ENCODE assay signal across 10 cellular contexts in the genomic region with DNA sequence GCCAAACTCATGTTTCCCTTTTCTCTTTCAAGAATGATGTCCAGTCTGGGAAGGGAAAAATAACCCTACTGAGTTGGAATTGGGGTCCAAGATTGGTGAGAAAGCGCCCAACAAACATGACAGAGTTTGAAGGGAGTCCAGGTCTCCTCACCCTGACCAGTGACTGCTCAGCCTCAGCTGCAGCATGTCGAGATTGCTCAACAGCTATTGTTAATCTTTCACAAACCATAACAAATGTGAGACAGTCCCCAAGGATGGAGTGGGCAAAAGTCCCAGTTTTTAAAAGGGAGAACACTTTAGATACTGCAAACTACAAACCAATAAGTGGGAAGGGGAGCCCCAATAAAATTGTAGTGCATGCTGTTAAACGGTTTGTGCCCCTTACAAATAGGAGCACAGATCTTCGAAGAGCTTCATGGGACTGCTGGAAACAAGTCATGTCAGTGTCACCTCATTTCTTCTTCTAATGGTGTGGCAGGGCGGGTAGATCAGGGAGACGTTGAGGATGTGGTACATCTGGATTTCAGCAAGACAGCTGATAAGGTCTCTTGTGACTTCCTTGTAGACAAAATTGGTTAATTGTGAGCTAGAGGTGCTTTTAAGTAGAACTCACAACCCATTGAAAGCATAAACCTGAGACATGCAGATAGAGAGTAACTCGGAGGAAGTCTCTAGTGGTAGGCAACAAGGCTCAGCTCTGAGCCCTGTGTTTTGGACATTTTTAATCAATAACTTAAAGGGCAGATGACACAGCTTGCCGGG.
DNase-seq lines count a peak whose midpoint lies in the region; ATAC-seq, FAIRE-seq and TF ChIP-seq lines count a peak whose summit lies in the region.
"Had no signal": no experiment of that assay in that cellular context is flagged by ENCODE, and none has a peak within 500 bp of the region (broad histone marks: within the 10 kb centered on the region; RNA-seq: fewer than 3 reads in every experiment).

No MANE protein-coding gene starts in this region.

- H3K36me3 ChIP-seq in KOPT-K1 (ENCODE audit: insufficient read depth, low read length) (no peaks in the 10 kb centered on the region), adipocyte (ENCODE audit: control insufficient read depth, insufficient read depth, low read length, severe bottlenecking) (no peaks in the 10 kb centered on the region), thoracic aorta (no peaks in the 10 kb centered on the region)

- intact Hi-C loops in left ventricle myocardium superior (cut with micrococcal nuclease) = no loop called here

- H3K4me1 ChIP-seq in adipocyte (ENCODE audit: control insufficient read depth, insufficient read depth, low read length) = peaks cover 18% of the 10 kb centered on the region
- peaks cover 16 to 25% of the 10 kb centered on the region in 2 donors for H3K4me1 ChIP-seq in thoracic aorta (ENCODE audit: control insufficient read depth in 1 of 2, low read depth in 2 of 2)

- H3K27ac ChIP-seq in KOPT-K1 (ENCODE audit: low read depth, low read length, poor library complexity, severe bottlenecking) (peak overlapping the region; percentile 72), thoracic aorta (no peak overlapping the region)

- H3K9ac ChIP-seq in adipocyte (ENCODE audit: low read length) = peak overlapping the region; percentile 42

- ATAC-seq in left ventricle myocardium superior (peak; percentile 82), thoracic aorta (ENCODE audit: insufficient number of reproducible peaks, low FRiP score, low read depth) (peak; percentile 63)
- ATAC-seq in stimulated activated naive B cell treated with anti-CD40 and anti-IgM and Interleukin-4, amounts not matched to agents 10 μg/mL and 1 μg/mL and 100 μg/mL, for 72 hours (replicated peaks) = no peak

- H3K4me3 ChIP-seq in adipocyte (ENCODE audit: low read length) (peak overlapping the region; percentile 66), thoracic aorta (peak overlapping the region; percentile 7)

- peaks cover 0 to 2% of the 10 kb centered on the region in 2 donors for H3K36me3 Mint-ChIP-seq in stimulated activated naive B cell treated with anti-CD40 and anti-IgM and Interleukin-4, amounts not matched to agents 10 μg/mL and 1 μg/mL and 100 μg/mL, for 72 hours

- H3K9me3 ChIP-seq in KOPT-K1 (ENCODE audit: insufficient read depth, low read length, poor library complexity, severe bottlenecking) (no peaks in the 10 kb centered on the region), adipocyte (ENCODE audit: control insufficient read depth, low read length) (no peaks in the 10 kb centered on the region), thoracic aorta (no peaks in the 10 kb centered on the region)

- DNase-seq in adipocyte (ENCODE audit: low read depth) = peak; percentile 91
- peak; percentile 47 for DNase-seq in left ventricle myocardium superior
- DNase-seq in thoracic aorta (ENCODE audit: low spot score) = no peak
- DNase-seq in stimulated activated naive B cell treated with anti-CD40 and anti-IgM and Interleukin-4, amounts not matched to agents 10 μg/mL and 1 μg/mL and 100 μg/mL, for 72 hours = no peak
- no peak for DNase-seq in D721Med (ENCODE audit: insufficient read length, low spot score)
- DNase-seq in 8988T = no peak
- DNase-seq: activated CD4-positive, CD25-positive, alpha-beta regulatory T cell treated with anti-CD3 and anti-CD28 coated beads, Interleukin-2, amount 50 U/mL, for 72 hours; stimulated activated CD4-positive, alpha-beta T cell treated with anti-CD3 and anti-CD28 coated beads, Interleukin-15, amount 100 ng/mL, for 24 hours had no signal

- TF ChIP-seq CTCF in thoracic aorta (IDR thresholded peaks at IDR 0.05) = no peak
- no peak for TF ChIP-seq CTCF in D721Med (IDR thresholded peaks at IDR 0.05; ENCODE audit: insufficient read depth, missing control alignments)

- H3K27me3 Mint-ChIP-seq in stimulated activated naive B cell treated with anti-CD40 and anti-IgM and Interleukin-4, amounts not matched to agents 10 μg/mL and 1 μg/mL and 100 μg/mL, for 72 hours = peaks cover 13 to 23% of the 10 kb centered on the region in 2 donors

- FAIRE-seq in D721Med (lab: Jason Lieb, UNC) = no peak
- FAIRE-seq: urothelium cell line had no signal

- no peak overlapping the region for H3K27ac Mint-ChIP-seq in stimulated activated naive B cell treated with anti-CD40 and anti-IgM and Interleukin-4, amounts not matched to agents 10 μg/mL and 1 μg/mL and 100 μg/mL, for 72 hours

- H3K4me3 Mint-ChIP-seq in stimulated activated naive B cell treated with anti-CD40 and anti-IgM and Interleukin-4, amounts not matched to agents 10 μg/mL and 1 μg/mL and 100 μg/mL, for 72 hours = no peak overlapping the region

- H3K4me1 Mint-ChIP-seq in stimulated activated naive B cell treated with anti-CD40 and anti-IgM and Interleukin-4, amounts not matched to agents 10 μg/mL and 1 μg/mL and 100 μg/mL, for 72 hours = no peaks in the 10 kb centered on the region

- no peaks in the 10 kb centered on the region for H3K9me3 Mint-ChIP-seq in stimulated activated naive B cell treated with anti-CD40 and anti-IgM and Interleukin-4, amounts not matched to agents 10 μg/mL and 1 μg/mL and 100 μg/mL, for 72 hours

- H3K27me3 ChIP-seq in adipocyte (replicated peaks; ENCODE audit: control insufficient read depth, insufficient read depth, low read length) (no peaks in the 10 kb centered on the region), thoracic aorta (replicated peaks; ENCODE audit: insufficient read depth) (no peaks in the 10 kb centered on the region)

Comparison
In these comparisons a context has a peak if more than half of its experiments do, and no peak if none do; other contexts are left out.
1. DNase-seq: peak in adipocyte (single experiment) and left ventricle myocardium superior (single experiment); none in thoracic aorta (single experiment), stimulated activated naive B cell treated with anti-CD40 and anti-IgM and Interleukin-4, amounts not matched to agents 10 μg/mL and 1 μg/mL and 100 μg/mL, for 72 hours (single experiment), D721Med (single experiment) and 8988T (single experiment).
2. ATAC-seq: peak in left ventricle myocardium superior (single experiment) and thoracic aorta (single experiment); none in stimulated activated naive B cell treated with anti-CD40 and anti-IgM and Interleukin-4, amounts not matched to agents 10 μg/mL and 1 μg/mL and 100 μg/mL, for 72 hours (0 of 2).